27 cellular contexts compared by ENCODE assay signal in genomic region chr12:25252946-25253345, GRCh38. TPM values are rescaled to one million over a fixed set of nuclear protein-coding genes. Genes with fewer than 3 reads are reported as not detected.
DNase-seq lines count a peak whose midpoint lies in the region; ATAC-seq and TF ChIP-seq lines count a peak whose summit lies in the region.
"Had no signal": no experiment of that assay in that cellular context is flagged by ENCODE, and none has a peak within 500 bp of the region (broad histone marks: within the 10 kb centered on the region; RNA-seq: fewer than 3 reads in every experiment).

No MANE protein-coding gene starts in this region.

- no peak overlapping the region for H3K27ac ChIP-seq in aorta (ENCODE audit: low read depth in 1 of 2, low read length in 2 of 2)
- H3K27ac ChIP-seq: esophagus squamous epithelium, neutrophil, psoas muscle, tibial nerve had no signal

- H3K9me3 ChIP-seq in aorta (ENCODE audit: control insufficient read depth, low read length): no peaks in the 10 kb centered on the region
- H3K9me3 ChIP-seq: esophagus squamous epithelium, gastroesophageal sphincter, HAP-1, neutrophil, psoas muscle, tibial nerve had no signal

- peaks cover 2 to 3% of the 10 kb centered on the region in 2 donors for H3K4me1 ChIP-seq in aorta (ENCODE audit: control insufficient read depth in 1 of 2, insufficient read depth in 2 of 2, low read length in 2 of 2)
- H3K4me1 ChIP-seq: psoas muscle had no signal

- H3K36me3 Mint-ChIP-seq in activated CD4-positive, alpha-beta T cell treated with anti-CD3 and anti-CD28 coated beads, Interleukin-2, amount 10 ng/mL, durations not matched to agents 24 days and 14 days (ENCODE audit: low read depth): peaks cover 3% of the 10 kb centered on the region
- no peaks in the 10 kb centered on the region for H3K36me3 Mint-ChIP-seq in WTC11
- no peaks in the 10 kb centered on the region for H3K36me3 Mint-ChIP-seq in naive B cell
- H3K36me3 Mint-ChIP-seq in type B pancreatic cell: peaks cover 15% of the 10 kb centered on the region

- POLR2A ChIA-PET in WTC11 (lab: Charles Lee): no interaction called here

- H3K36me3 ChIP-seq in aorta (ENCODE audit: control insufficient read depth in 1 of 2, insufficient read depth in 2 of 2, low read length in 1 of 2): no peaks in the 10 kb centered on the region
- H3K36me3 ChIP-seq: esophagus squamous epithelium, gastroesophageal sphincter, tibial nerve had no signal

- H3K27me3 Mint-ChIP-seq in activated CD4-positive, alpha-beta T cell treated with anti-CD3 and anti-CD28 coated beads, Interleukin-2, amount 10 ng/mL, durations not matched to agents 24 days and 14 days: peaks cover 18% of the 10 kb centered on the region
- H3K27me3 Mint-ChIP-seq in WTC11 (ENCODE audit: low read depth): peaks cover 18% of the 10 kb centered on the region
- H3K27me3 Mint-ChIP-seq in naive B cell: no peaks in the 10 kb centered on the region
- H3K27me3 Mint-ChIP-seq in type B pancreatic cell: no peaks in the 10 kb centered on the region

- CTCF ChIA-PET in WTC11 (lab: Charles Lee): no interaction called here

- no peak overlapping the region for H3K4me3 ChIP-seq in aorta (ENCODE audit: low read length in 2 of 2)
- H3K4me3 ChIP-seq: esophagus squamous epithelium, gastroesophageal sphincter, HAP-1, psoas muscle, tibial nerve had no signal

- no peak overlapping the region for H3K4me3 Mint-ChIP-seq in activated CD4-positive, alpha-beta T cell treated with anti-CD3 and anti-CD28 coated beads, Interleukin-2, amount 10 ng/mL, durations not matched to agents 24 days and 14 days
- H3K4me3 Mint-ChIP-seq in WTC11 (peak overlapping the region; percentile 77; the same call in 1 of the 2 replicates), naive B cell (peak overlapping the region in 7 of 8 donors; percentile 4 to 91 (median 73)), type B pancreatic cell (peak overlapping the region; percentile 89)
- H3K4me3 Mint-ChIP-seq: activated CD4-positive, alpha-beta memory T cell treated with anti-CD3 and anti-CD28 coated beads, Interleukin-2, amount 10 ng/mL, durations not matched to agents 7 days and 5 days had no signal

- peaks cover 21% of the 10 kb centered on the region for H3K4me1 Mint-ChIP-seq in activated CD4-positive, alpha-beta T cell treated with anti-CD3 and anti-CD28 coated beads, Interleukin-2, amount 10 ng/mL, durations not matched to agents 24 days and 14 days
- H3K4me1 Mint-ChIP-seq in WTC11: peaks cover 46% of the 10 kb centered on the region
- H3K4me1 Mint-ChIP-seq in naive B cell: peaks cover 21 to 51% (median 30%) of the 10 kb centered on the region in 3 donors
- H3K4me1 Mint-ChIP-seq in type B pancreatic cell (ENCODE audit: unreplicated experiment): peaks cover 6% of the 10 kb centered on the region

- H3K27me3 ChIP-seq in aorta (ENCODE audit: control insufficient read depth in 1 of 2, insufficient read depth in 2 of 2, low read length in 1 of 2): no peaks in the 10 kb centered on the region
- H3K27me3 ChIP-seq: esophagus squamous epithelium, gastroesophageal sphincter, tibial nerve had no signal

- WGBS in aorta, 2 donors: 86 to 87% methylated on average over 3 of the region's 3 CpGs

- TF ChIP-seq CTCF in WTC11 (IDR thresholded peaks at IDR 0.05): no peak
- no peak for TF ChIP-seq CTCF in type B pancreatic cell (conservative IDR thresholded peaks at IDR 0.05)

- DNase-seq in activated CD4-positive, alpha-beta T cell treated with anti-CD3 and anti-CD28 coated beads, Interleukin-2, amount 10 ng/mL, durations not matched to agents 24 days and 14 days: peak; percentile 40
- DNase-seq in activated CD4-positive, alpha-beta T cell treated with anti-CD3 and anti-CD28 coated beads for 48 hours: no peak
- no peak for DNase-seq in WTC11 (ENCODE audit: low spot score)
- no peak for DNase-seq in naive B cell
- DNase-seq in type B pancreatic cell (ENCODE audit: extremely low spot score, unreplicated experiment): no peak
- DNase-seq in aorta: no peak
- DNase-seq in LoVo (ENCODE audit: low spot score): no peak
- DNase-seq: activated CD4-positive, alpha-beta memory T cell treated with anti-CD3 and anti-CD28 coated beads, Interleukin-2, amount 10 ng/mL, durations not matched to agents 7 days and 5 days; activated gamma-delta T cell treated with Interleukin-2 at 50 U/mL for 16 hours; activated T-cell treated with anti-CD3 and anti-CD28 coated beads for 4 hours; amniotic stem cell; DND-41; esophagus squamous epithelium; hypothalamus; left ventricle myocardium superior; NCI-H1105 treated with DMSO at 0.1 percent for 48 hours; NCI-H2029; NCI-H2227 treated with DMSO at 0.1 percent for 48 hours; NCI-H774; PC-3; psoas muscle had no signal

- no peaks in the 10 kb centered on the region for H3K9me3 Mint-ChIP-seq in activated CD4-positive, alpha-beta T cell treated with anti-CD3 and anti-CD28 coated beads, Interleukin-2, amount 10 ng/mL, durations not matched to agents 24 days and 14 days
- H3K9me3 Mint-ChIP-seq in WTC11: no peaks in the 10 kb centered on the region
- H3K9me3 Mint-ChIP-seq in naive B cell: no peaks in the 10 kb centered on the region
- peaks cover 10% of the 10 kb centered on the region for H3K9me3 Mint-ChIP-seq in type B pancreatic cell
- H3K9me3 Mint-ChIP-seq: activated CD4-positive, alpha-beta memory T cell treated with anti-CD3 and anti-CD28 coated beads, Interleukin-2, amount 10 ng/mL, durations not matched to agents 7 days and 5 days had no signal

- ATAC-seq in WTC11 (no peak), naive B cell (ENCODE audit: low read depth in 2 of 2) (no peak), aorta (ENCODE audit: low FRiP score) (no peak), HG03469 (IDR thresholded peaks at IDR 0.05; ENCODE audit: unreplicated experiment) (no peak)
- ATAC-seq: gastroesophageal sphincter, left ventricle myocardium superior, PC-3, psoas muscle, Right ventricle myocardium inferior had no signal

- H3K27ac Mint-ChIP-seq in activated CD4-positive, alpha-beta T cell treated with anti-CD3 and anti-CD28 coated beads, Interleukin-2, amount 10 ng/mL, durations not matched to agents 24 days and 14 days: no peak overlapping the region
- H3K27ac Mint-ChIP-seq in WTC11 (no peak overlapping the region), naive B cell (peak overlapping the region in 5 of 6 donors; percentile 48 to 91 (median 71)), type B pancreatic cell (peak overlapping the region; percentile 64)
- H3K27ac Mint-ChIP-seq: activated CD4-positive, alpha-beta memory T cell treated with anti-CD3 and anti-CD28 coated beads, Interleukin-2, amount 10 ng/mL, durations not matched to agents 7 days and 5 days had no signal

- intact Hi-C loops in activated CD4-positive, alpha-beta T cell treated with anti-CD3 and anti-CD28 coated beads, Interleukin-2, amount 10 ng/mL, durations not matched to agents 24 days and 14 days (cut with micrococcal nuclease): loop anchor here (5.0 kb wide), 1 partner anchor 201 kb away; a partner anchor contains a TSS
- intact Hi-C loops in aorta (cut with DNase I): loop anchor here (5.0 kb wide), 1 partner anchor 79 kb away; no protein-coding TSS in a partner anchor

TF ChIP-seq in WTC11, 78 proteins besides CTCF, POLR2A, EP300 and RAD21 (continues in another document):
- TF ChIP-seq SOX15 (CRISPR knock-in tag; IDR thresholded peaks at IDR 0.05) (no peak), JAZF1 (CRISPR knock-in tag; IDR thresholded peaks at IDR 0.05) (no peak), GRHL2 (CRISPR knock-in tag; IDR thresholded peaks at IDR 0.05; ENCODE audit: insufficient replicate concordance, severe bottlenecking) (no peak), GABPB1 (CRISPR knock-in tag; IDR thresholded peaks at IDR 0.05) (no peak), OVOL2 (CRISPR knock-in tag; IDR thresholded peaks at IDR 0.05; ENCODE audit: borderline replicate concordance) (no peak)

RNA-seq across cellular contexts. Expression of gene KRAS, which starts 2.2 kb away (rescaled TPM):
- total RNA-seq in activated CD4-positive, alpha-beta T cell treated with anti-CD3 and anti-CD28 coated beads, Interleukin-2, amount 10 ng/mL, durations not matched to agents 24 days and 14 days: 26.4 and 27.4 TPM in 2 replicates
- total RNA-seq in WTC11 (2021) (60.9 to 66.2 TPM (median 61.3 TPM) in 3 replicates), type B pancreatic cell (ENCODE audit: low replicate concordance) (37.4 and 93.3 TPM in 2 replicates), aorta (10 to 100 TPM; 21.8 to 29.7 TPM)
- polyA plus RNA-seq in naive B cell (ENCODE audit: low read depth in 6 of 6) (10 to 100 TPM; 13.5 to 27.8 (median 25.7) TPM), aorta (1 to 10 TPM; 7.7 to 8.1 TPM)

RNA-seq across cellular contexts. Expression of gene ETFRF1, which starts 57.9 kb away (rescaled TPM):
- total RNA-seq in activated CD4-positive, alpha-beta T cell treated with anti-CD3 and anti-CD28 coated beads, Interleukin-2, amount 10 ng/mL, durations not matched to agents 24 days and 14 days: 9.9 TPM in 2 replicates
- total RNA-seq in WTC11 (2021) (5.9 to 7.4 TPM (median 7.1 TPM) in 3 replicates), type B pancreatic cell (ENCODE audit: low replicate concordance) (14.2 and 33.6 TPM in 2 replicates), aorta (10 to 100 TPM; 21.3 to 25.3 TPM)
- polyA plus RNA-seq in naive B cell (ENCODE audit: low read depth in 6 of 6) (10 to 100 TPM; 29.9 to 67.1 (median 39.5) TPM), aorta (10 to 100 TPM; 35.0 to 41.9 TPM)

RNA-seq across cellular contexts. Expression of gene DNAI7, which starts 58.0 kb away (rescaled TPM):
- total RNA-seq in activated CD4-positive, alpha-beta T cell treated with anti-CD3 and anti-CD28 coated beads, Interleukin-2, amount 10 ng/mL, durations not matched to agents 24 days and 14 days: not detected in 2 replicates
- total RNA-seq in WTC11 (2021) (0.25 TPM in 1 of 3 replicates, not detected in the others), type B pancreatic cell (ENCODE audit: low replicate concordance) (1.4 and 1.8 TPM in 2 replicates), aorta (1 to 10 TPM in 1 of 2 donors, under 1 TPM in 1; 0.24 to 1.2 TPM)
- polyA plus RNA-seq in naive B cell (ENCODE audit: low read depth in 6 of 6) (under 1 TPM in 2 of 6 donors, not detected in 4; 0.16 to 0.21 TPM), aorta (under 1 TPM in 1 of 2 donors, not detected in 1; 0.64 TPM)
- total RNA-seq: activated CD4-positive, alpha-beta memory T cell treated with anti-CD3 and anti-CD28 coated beads, Interleukin-2, amount 10 ng/mL, durations not matched to agents 7 days and 5 days; esophagus squamous epithelium; PC-3 had no signal

Comparison
In these comparisons a context has a peak if more than half of its experiments do, and no peak if none do; other contexts are left out.
1. H3K27ac Mint-ChIP-seq: peak in naive B cell (5 of 6) and type B pancreatic cell (single experiment); none in activated CD4-positive, alpha-beta T cell treated with anti-CD3 and anti-CD28 coated beads, Interleukin-2, amount 10 ng/mL, durations not matched to agents 24 days and 14 days (single experiment) and WTC11 (single experiment).